Comparison of ENCODE assay signal across 1 cellular context in the genomic region with DNA sequence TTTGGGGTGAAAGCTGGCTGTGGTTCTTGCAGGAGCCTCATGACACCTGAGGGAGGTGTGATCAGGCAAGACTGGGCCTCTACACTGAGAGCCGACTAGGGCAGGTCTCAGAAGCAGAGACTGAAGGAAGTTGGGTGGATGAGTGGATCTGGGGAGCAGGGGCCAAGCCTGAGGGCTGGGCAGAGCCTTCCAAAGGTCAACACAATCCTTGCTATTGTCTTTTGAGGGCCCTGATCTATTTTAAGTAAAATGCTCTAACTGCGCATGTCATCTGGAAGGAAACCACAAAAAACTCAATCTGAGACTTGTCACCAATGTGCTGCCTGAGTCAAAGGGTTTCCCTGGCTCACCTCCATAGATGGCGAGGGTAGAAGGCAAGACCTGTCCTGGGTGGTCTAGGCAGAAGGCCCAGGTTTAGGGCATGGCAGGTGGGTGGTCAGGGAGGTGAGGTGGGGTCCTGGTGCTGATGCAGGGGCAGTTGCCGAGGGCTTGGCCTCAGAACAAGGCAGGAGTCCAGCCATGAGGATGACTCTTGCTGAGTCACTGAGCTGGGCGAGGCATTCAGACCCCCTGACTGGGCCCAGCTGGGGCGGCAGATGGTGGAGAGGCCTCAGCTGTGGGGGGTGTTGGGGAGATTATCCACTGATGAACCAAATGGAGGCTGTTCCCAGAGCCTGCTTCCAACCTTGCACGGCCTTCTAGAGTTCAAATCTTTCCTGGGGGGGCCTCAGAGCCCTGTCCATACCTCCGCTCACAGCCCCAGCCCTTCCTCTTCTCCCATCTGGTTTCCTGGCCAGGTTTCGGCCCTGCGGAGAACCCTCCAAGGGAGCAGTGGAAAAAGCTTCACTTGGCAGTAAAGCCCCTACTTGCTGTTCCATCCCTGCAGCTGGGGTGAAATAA.
A peak's percentile ranks its signal among the peaks of the same experiment; 100 is the strongest.
TF ChIP-seq lines count a peak whose summit lies in the region.

No MANE protein-coding gene starts in this region.

TF ChIP-seq in GM12878, 131 proteins besides CTCF, POLR2A, EP300 and RAD21 (continues in another document):
- TF ChIP-seq ATF7 (IDR thresholded peaks at IDR 0.05; ENCODE audit: low read depth) (no peak), PAX8 (IDR thresholded peaks at IDR 0.05) (no peak), GABPA (IDR thresholded peaks at IDR 0.05; ENCODE audit: low read depth) (no peak), ZZZ3 (IDR thresholded peaks at IDR 0.05; ENCODE audit: control insufficient read depth, insufficient read length, low read depth) (no peak), TARDBP (IDR thresholded peaks at IDR 0.05; ENCODE audit: borderline replicate concordance) (no peak), SRF (IDR thresholded peaks at IDR 0.05; ENCODE audit: low read depth in 2 of 2, low read length in 2 of 2) (peak in 1 of 2 experiments; percentile 44; a peak in 1 of 4 replicates), MTA2 (IDR thresholded peaks at IDR 0.05; ENCODE audit: low read depth) (no peak), SIN3A (IDR thresholded peaks at IDR 0.05; ENCODE audit: low read depth, low read length) (no peak), SMARCA5 (IDR thresholded peaks at IDR 0.05) (no peak), RBBP5 (conservative IDR thresholded peaks at IDR 0.05) (no peak), TAF1 (IDR thresholded peaks at IDR 0.05; ENCODE audit: borderline replicate concordance, low read depth, low read length) (no peak), SMAD1 (IDR thresholded peaks at IDR 0.05; ENCODE audit: low read depth, partially characterized antibody) (no peak), POU2F2 (IDR thresholded peaks at IDR 0.05; ENCODE audit: borderline replicate concordance, low read depth, low read length) (0 out of 3 replicates have a peak, but pooled peaks have one; percentile 11), NR2F1 (conservative IDR thresholded peaks at IDR 0.05) (no peak; the same call in 1 of the 2 replicates), SMC3 (IDR thresholded peaks at IDR 0.05; ENCODE audit: borderline replicate concordance, low read length) (no peak), NR2C2 (IDR thresholded peaks at IDR 0.05; ENCODE audit: borderline replicate concordance, control insufficient read depth, insufficient read length, low read depth) (no peak), GATAD2B (conservative IDR thresholded peaks at IDR 0.05; ENCODE audit: low read depth) (no peak), HDAC6 (IDR thresholded peaks at IDR 0.05; ENCODE audit: unreplicated experiment) (no peak), ZNF384 (IDR thresholded peaks at IDR 0.05; ENCODE audit: borderline replicate concordance, low read depth, low read length) (no peak), STAT1 (conservative IDR thresholded peaks at IDR 0.05) (no peak), ZNF24 (IDR thresholded peaks at IDR 0.05) (no peak), NFYA (IDR thresholded peaks at IDR 0.05; ENCODE audit: borderline replicate concordance, low read depth, low read length) (no peak), PML (IDR thresholded peaks at IDR 0.05; ENCODE audit: low read length) (no peak), DPF2 (IDR thresholded peaks at IDR 0.05) (no peak), MEF2B (IDR thresholded peaks at IDR 0.05; ENCODE audit: partially characterized antibody, poor library complexity, severe bottlenecking) (peak; percentile 13), ASH2L (IDR thresholded peaks at IDR 0.05; ENCODE audit: borderline replicate concordance, low read depth) (no peak), CEBPB (IDR thresholded peaks at IDR 0.05; ENCODE audit: borderline replicate concordance in 1 of 2, low read depth in 2 of 2, low read length in 2 of 2) (no peak), ESRRA (IDR thresholded peaks at IDR 0.05; ENCODE audit: low read length) (no peak), NBN (IDR thresholded peaks at IDR 0.05) (no peak), NFIC (IDR thresholded peaks at IDR 0.05; ENCODE audit: low read depth, low read length) (no peak), LARP7 (IDR thresholded peaks at IDR 0.05) (no peak), CHD1 (IDR thresholded peaks at IDR 0.05; ENCODE audit: low read depth, low read length) (no peak), CHD4 (IDR thresholded peaks at IDR 0.05) (no peak), BMI1 (IDR thresholded peaks at IDR 0.05; ENCODE audit: borderline replicate concordance) (no peak), POLR2AphosphoS5 (IDR thresholded peaks at IDR 0.05; ENCODE audit: low read length) (no peak), SIX5 (IDR thresholded peaks at IDR 0.05; ENCODE audit: low read depth, low read length, severe bottlenecking) (no peak), FOS (IDR thresholded peaks at IDR 0.05; ENCODE audit: borderline replicate concordance, extremely low read depth, insufficient read length) (no peak), FOXM1 (IDR thresholded peaks at IDR 0.05; ENCODE audit: low read depth, low read length) (no peak), JUNB (IDR thresholded peaks at IDR 0.05) (peak; percentile 66), YY1 (IDR thresholded peaks at IDR 0.05; ENCODE audit: low read depth, low read length) (peak; percentile 50; the same call in 1 of the 2 replicates), HDGF (IDR thresholded peaks at IDR 0.05) (0 out of 2 replicates have a peak, but pooled peaks have one; percentile 29)
- TF ChIP-seq, protein P1, sequence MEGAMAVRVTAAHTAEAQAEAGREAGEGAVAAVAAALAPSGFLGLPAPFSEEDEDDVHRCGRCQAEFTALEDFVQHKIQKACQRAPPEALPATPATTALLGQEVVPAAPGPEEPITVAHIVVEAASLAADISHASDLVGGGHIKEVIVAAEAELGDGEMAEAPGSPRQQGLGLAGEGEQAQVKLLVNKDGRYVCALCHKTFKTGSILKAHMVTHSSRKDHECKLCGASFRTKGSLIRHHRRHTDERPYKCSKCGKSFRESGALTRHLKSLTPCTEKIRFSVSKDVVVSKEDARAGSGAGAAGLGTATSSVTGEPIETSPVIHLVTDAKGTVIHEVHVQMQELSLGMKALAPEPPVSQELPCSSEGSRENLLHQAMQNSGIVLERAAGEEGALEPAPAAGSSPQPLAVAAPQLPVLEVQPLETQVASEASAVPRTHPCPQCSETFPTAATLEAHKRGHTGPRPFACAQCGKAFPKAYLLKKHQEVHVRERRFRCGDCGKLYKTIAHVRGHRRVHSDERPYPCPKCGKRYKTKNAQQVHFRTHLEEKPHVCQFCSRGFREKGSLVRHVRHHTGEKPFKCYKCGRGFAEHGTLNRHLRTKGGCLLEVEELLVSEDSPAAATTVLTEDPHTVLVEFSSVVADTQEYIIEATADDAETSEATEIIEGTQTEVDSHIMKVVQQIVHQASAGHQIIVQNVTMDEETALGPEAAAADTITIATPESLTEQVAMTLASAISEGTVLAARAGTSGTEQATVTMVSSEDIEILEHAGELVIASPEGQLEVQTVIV (IDR thresholded peaks at IDR 0.05; ENCODE audit: borderline replicate concordance, partially characterized antibody): no peak
- TF ChIP-seq, protein P2, sequence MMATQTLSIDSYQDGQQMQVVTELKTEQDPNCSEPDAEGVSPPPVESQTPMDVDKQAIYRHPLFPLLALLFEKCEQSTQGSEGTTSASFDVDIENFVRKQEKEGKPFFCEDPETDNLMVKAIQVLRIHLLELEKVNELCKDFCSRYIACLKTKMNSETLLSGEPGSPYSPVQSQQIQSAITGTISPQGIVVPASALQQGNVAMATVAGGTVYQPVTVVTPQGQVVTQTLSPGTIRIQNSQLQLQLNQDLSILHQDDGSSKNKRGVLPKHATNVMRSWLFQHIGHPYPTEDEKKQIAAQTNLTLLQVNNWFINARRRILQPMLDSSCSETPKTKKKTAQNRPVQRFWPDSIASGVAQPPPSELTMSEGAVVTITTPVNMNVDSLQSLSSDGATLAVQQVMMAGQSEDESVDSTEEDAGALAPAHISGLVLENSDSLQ (IDR thresholded peaks at IDR 0.05): no peak
- TF ChIP-seq, protein P3, sequence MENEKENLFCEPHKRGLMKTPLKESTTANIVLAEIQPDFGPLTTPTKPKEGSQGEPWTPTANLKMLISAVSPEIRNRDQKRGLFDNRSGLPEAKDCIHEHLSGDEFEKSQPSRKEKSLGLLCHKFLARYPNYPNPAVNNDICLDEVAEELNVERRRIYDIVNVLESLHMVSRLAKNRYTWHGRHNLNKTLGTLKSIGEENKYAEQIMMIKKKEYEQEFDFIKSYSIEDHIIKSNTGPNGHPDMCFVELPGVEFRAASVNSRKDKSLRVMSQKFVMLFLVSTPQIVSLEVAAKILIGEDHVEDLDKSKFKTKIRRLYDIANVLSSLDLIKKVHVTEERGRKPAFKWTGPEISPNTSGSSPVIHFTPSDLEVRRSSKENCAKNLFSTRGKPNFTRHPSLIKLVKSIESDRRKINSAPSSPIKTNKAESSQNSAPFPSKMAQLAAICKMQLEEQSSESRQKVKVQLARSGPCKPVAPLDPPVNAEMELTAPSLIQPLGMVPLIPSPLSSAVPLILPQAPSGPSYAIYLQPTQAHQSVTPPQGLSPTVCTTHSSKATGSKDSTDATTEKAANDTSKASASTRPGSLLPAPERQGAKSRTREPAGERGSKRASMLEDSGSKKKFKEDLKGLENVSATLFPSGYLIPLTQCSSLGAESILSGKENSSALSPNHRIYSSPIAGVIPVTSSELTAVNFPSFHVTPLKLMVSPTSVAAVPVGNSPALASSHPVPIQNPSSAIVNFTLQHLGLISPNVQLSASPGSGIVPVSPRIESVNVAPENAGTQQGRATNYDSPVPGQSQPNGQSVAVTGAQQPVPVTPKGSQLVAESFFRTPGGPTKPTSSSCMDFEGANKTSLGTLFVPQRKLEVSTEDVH (IDR thresholded peaks at IDR 0.05; ENCODE audit: low read depth, partially characterized antibody): no peak
- TF ChIP-seq, protein P4, sequence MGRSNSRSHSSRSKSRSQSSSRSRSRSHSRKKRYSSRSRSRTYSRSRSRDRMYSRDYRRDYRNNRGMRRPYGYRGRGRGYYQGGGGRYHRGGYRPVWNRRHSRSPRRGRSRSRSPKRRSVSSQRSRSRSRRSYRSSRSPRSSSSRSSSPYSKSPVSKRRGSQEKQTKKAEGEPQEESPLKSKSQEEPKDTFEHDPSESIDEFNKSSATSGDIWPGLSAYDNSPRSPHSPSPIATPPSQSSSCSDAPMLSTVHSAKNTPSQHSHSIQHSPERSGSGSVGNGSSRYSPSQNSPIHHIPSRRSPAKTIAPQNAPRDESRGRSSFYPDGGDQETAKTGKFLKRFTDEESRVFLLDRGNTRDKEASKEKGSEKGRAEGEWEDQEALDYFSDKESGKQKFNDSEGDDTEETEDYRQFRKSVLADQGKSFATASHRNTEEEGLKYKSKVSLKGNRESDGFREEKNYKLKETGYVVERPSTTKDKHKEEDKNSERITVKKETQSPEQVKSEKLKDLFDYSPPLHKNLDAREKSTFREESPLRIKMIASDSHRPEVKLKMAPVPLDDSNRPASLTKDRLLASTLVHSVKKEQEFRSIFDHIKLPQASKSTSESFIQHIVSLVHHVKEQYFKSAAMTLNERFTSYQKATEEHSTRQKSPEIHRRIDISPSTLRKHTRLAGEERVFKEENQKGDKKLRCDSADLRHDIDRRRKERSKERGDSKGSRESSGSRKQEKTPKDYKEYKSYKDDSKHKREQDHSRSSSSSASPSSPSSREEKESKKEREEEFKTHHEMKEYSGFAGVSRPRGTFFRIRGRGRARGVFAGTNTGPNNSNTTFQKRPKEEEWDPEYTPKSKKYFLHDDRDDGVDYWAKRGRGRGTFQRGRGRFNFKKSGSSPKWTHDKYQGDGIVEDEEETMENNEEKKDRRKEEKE (IDR thresholded peaks at IDR 0.05): no peak
- TF ChIP-seq, protein P5, sequence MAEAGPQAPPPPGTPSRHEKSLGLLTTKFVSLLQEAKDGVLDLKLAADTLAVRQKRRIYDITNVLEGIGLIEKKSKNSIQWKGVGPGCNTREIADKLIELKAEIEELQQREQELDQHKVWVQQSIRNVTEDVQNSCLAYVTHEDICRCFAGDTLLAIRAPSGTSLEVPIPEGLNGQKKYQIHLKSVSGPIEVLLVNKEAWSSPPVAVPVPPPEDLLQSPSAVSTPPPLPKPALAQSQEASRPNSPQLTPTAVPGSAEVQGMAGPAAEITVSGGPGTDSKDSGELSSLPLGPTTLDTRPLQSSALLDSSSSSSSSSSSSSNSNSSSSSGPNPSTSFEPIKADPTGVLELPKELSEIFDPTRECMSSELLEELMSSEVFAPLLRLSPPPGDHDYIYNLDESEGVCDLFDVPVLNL (IDR thresholded peaks at IDR 0.05; ENCODE audit: low read depth, low read length): no peak
- TF ChIP-seq, protein P6, sequence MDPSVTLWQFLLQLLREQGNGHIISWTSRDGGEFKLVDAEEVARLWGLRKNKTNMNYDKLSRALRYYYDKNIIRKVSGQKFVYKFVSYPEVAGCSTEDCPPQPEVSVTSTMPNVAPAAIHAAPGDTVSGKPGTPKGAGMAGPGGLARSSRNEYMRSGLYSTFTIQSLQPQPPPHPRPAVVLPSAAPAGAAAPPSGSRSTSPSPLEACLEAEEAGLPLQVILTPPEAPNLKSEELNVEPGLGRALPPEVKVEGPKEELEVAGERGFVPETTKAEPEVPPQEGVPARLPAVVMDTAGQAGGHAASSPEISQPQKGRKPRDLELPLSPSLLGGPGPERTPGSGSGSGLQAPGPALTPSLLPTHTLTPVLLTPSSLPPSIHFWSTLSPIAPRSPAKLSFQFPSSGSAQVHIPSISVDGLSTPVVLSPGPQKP (IDR thresholded peaks at IDR 0.05; ENCODE audit: low read depth, low read length): no peak
- TF ChIP-seq, protein P7, sequence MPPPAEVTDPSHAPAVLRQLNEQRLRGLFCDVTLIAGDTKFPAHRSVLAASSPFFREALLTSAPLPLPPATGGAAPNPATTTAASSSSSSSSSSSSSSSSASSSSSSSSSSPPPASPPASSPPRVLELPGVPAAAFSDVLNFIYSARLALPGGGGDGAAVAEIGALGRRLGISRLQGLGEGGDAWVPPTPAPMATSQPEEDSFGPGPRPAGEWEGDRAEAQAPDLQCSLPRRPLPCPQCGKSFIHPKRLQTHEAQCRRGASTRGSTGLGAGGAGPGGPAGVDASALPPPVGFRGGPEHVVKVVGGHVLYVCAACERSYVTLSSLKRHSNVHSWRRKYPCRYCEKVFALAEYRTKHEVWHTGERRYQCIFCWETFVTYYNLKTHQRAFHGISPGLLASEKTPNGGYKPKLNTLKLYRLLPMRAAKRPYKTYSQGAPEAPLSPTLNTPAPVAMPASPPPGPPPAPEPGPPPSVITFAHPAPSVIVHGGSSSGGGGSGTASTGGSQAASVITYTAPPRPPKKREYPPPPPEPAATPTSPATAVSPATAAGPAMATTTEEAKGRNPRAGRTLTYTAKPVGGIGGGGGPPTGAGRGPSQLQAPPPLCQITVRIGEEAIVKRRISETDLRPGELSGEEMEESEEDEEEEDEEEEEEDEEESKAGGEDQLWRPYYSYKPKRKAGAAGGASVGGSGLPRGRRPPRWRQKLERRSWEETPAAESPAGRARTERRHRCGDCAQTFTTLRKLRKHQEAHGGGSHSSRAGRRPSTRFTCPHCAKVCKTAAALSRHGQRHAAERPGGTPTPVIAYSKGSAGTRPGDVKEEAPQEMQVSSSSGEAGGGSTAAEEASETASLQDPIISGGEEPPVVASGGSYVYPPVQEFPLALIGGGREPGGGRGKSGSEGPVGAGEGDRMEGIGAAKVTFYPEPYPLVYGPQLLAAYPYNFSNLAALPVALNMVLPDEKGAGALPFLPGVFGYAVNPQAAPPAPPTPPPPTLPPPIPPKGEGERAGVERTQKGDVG (CRISPR knock-in tag; IDR thresholded peaks at IDR 0.05): no peak
- TF ChIP-seq, protein P8, sequence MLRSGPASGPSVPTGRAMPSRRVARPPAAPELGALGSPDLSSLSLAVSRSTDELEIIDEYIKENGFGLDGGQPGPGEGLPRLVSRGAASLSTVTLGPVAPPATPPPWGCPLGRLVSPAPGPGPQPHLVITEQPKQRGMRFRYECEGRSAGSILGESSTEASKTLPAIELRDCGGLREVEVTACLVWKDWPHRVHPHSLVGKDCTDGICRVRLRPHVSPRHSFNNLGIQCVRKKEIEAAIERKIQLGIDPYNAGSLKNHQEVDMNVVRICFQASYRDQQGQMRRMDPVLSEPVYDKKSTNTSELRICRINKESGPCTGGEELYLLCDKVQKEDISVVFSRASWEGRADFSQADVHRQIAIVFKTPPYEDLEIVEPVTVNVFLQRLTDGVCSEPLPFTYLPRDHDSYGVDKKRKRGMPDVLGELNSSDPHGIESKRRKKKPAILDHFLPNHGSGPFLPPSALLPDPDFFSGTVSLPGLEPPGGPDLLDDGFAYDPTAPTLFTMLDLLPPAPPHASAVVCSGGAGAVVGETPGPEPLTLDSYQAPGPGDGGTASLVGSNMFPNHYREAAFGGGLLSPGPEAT (IDR thresholded peaks at IDR 0.05; ENCODE audit: low read depth): no peak
